Comparison of ENCODE assay signal across 21 cellular contexts in the genomic region with DNA sequence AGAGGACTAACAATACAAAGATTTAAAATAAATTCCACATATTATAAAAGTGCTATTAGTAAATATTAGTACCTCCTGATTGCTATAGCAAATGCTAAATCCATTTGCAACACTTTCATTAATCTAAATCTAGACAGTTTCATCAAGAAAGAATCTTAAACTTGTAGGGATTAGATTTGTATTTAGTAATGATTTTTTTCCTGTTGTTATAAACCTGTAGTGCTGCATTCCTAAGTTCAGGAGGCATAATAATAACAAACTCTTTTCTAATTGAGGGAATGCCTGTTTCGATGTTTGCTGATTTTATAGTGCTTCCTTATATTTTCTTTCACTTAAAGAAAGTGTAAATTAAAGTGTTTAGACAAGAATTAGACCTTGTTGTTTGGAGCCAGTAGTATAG.
DNase-seq lines count a peak whose midpoint lies in the region; ATAC-seq and TF ChIP-seq lines count a peak whose summit lies in the region.
"Had no signal": no experiment of that assay in that cellular context is flagged by ENCODE, and none has a peak within 500 bp of the region (broad histone marks: within the 10 kb centered on the region; RNA-seq: fewer than 3 reads in every experiment).

No MANE protein-coding gene starts in this region.

- no peak overlapping the region for H3K4me3 ChIP-seq in body of pancreas
- no peak overlapping the region for H3K4me3 ChIP-seq in thyroid gland (replicated peaks in 1 of 3)
- H3K4me3 ChIP-seq in CD8-positive, alpha-beta memory T cell (ENCODE audit: low read length), result no peak overlapping the region
- no peak overlapping the region for H3K4me3 ChIP-seq in upper lobe of left lung
- H3K4me3 ChIP-seq: GM23248, K562 had no signal

- TF ChIP-seq CTCF in body of pancreas (IDR thresholded peaks at IDR 0.05) (no peak), thyroid gland (IDR thresholded peaks at IDR 0.05) (no peak), upper lobe of left lung (IDR thresholded peaks at IDR 0.05) (no peak)

- no peaks in the 10 kb centered on the region for H3K36me3 ChIP-seq in body of pancreas (replicated peaks in 1 of 2; ENCODE audit: insufficient read depth in 1 of 2, low read depth in 2 of 2)
- no peaks in the 10 kb centered on the region for H3K36me3 ChIP-seq in thyroid gland
- no peaks in the 10 kb centered on the region for H3K36me3 ChIP-seq in CD8-positive, alpha-beta memory T cell (ENCODE audit: insufficient read depth, low read length)
- H3K36me3 ChIP-seq in upper lobe of left lung, result no peaks in the 10 kb centered on the region

- H3K9me3 ChIP-seq in body of pancreas, result no peaks in the 10 kb centered on the region
- no peaks in the 10 kb centered on the region for H3K9me3 ChIP-seq in thyroid gland
- H3K9me3 ChIP-seq in CD8-positive, alpha-beta memory T cell (ENCODE audit: low read length), result no peaks in the 10 kb centered on the region
- no peaks in the 10 kb centered on the region for H3K9me3 ChIP-seq in upper lobe of left lung

- CTCF ChIA-PET in CD8-positive, alpha-beta memory T cell (lab: Charles Lee), result no interaction called here

- TF ChIP-seq POLR2A in body of pancreas (IDR thresholded peaks at IDR 0.05) (no peak), thyroid gland (IDR thresholded peaks at IDR 0.05) (no peak), upper lobe of left lung (IDR thresholded peaks at IDR 0.05) (no peak)

- no peak overlapping the region for H3K4me3 Mint-ChIP-seq in CD8-positive, alpha-beta memory T cell

- H3K27me3 Mint-ChIP-seq in CD8-positive, alpha-beta memory T cell, result peaks cover 0 to 1% of the 10 kb centered on the region in 2 donors

- TF ChIP-seq EP300 in upper lobe of left lung (IDR thresholded peaks at IDR 0.05), result no peak

- H3K4me1 Mint-ChIP-seq in CD8-positive, alpha-beta memory T cell, result no peaks in the 10 kb centered on the region

- 55 to 68% methylated on average over 1 of the region's 1 CpG for WGBS in body of pancreas, 2 donors
- 25 to 50% methylated on average over 1 of the region's 1 CpG for WGBS in thyroid gland, 2 donors
- WGBS in upper lobe of left lung, 2 donors, result 68 to 73% methylated on average over 1 of the region's 1 CpG

- intact Hi-C loops in body of pancreas (cut with DNase I) (no loop called here), thyroid gland (cut with DNase I) (no loop called here)

- peak; percentile 2 for DNase-seq in SIG-M5 treated with dmso at 0.1 percent for 504 hours (lab: John Stamatoyannopoulos, UW; ENCODE audit: unreplicated experiment)
- DNase-seq in SIG-M5 (lab: John Stamatoyannopoulos, UW), result no peak
- DNase-seq in body of pancreas, result no peak
- peak; percentile 15 for DNase-seq in left kidney (ENCODE audit: low read depth, low spot score)
- no peak for DNase-seq in thyroid gland
- DNase-seq in D341Med (ENCODE audit: low spot score), result no peak
- no peak for DNase-seq in CD8-positive, alpha-beta memory T cell
- DNase-seq in upper lobe of left lung, result no peak
- DNase-seq: AML-193; DMS153; GF-D8; GM23248; HCEC 1CT; NCI-H1092 treated with DMSO at 0.1 percent for 48 hours; NCI-H146; NCI-H2081 treated with DMSO at 0.1 percent for 48 hours; NCI-H446 treated with DMSO at 0.1 percent for 48 hours; NK-92 treated with Interleukin-12 subunit alpha and Interleukin-12 subunit beta, amount 100 ng/mL, for 24 hours; SHP77 treated with DMSO at 0.1 percent for 48 hours had no signal

- ATAC-seq in body of pancreas (peak; percentile 60), upper lobe of left lung (ENCODE audit: low FRiP score in 2 of 2) (no peak)
- ATAC-seq: K562 had no signal

- POLR2A ChIA-PET in CD8-positive, alpha-beta memory T cell (lab: Charles Lee), result no interaction called here

- no peaks in the 10 kb centered on the region for H3K36me3 Mint-ChIP-seq in CD8-positive, alpha-beta memory T cell

- H3K9me3 Mint-ChIP-seq in CD8-positive, alpha-beta memory T cell, result peaks cover 3 to 14% (median 6%) of the 10 kb centered on the region in 5 donors

- no peaks in the 10 kb centered on the region for H3K27me3 ChIP-seq in body of pancreas
- H3K27me3 ChIP-seq in thyroid gland, result no peaks in the 10 kb centered on the region
- H3K27me3 ChIP-seq in CD8-positive, alpha-beta memory T cell (ENCODE audit: insufficient read depth, low read length, poor library complexity, severe bottlenecking), result no peaks in the 10 kb centered on the region
- no peaks in the 10 kb centered on the region for H3K27me3 ChIP-seq in upper lobe of left lung

- H3K27ac Mint-ChIP-seq in CD8-positive, alpha-beta memory T cell, result no peak overlapping the region

- H3K27ac ChIP-seq in body of pancreas, result no peak overlapping the region
- peak overlapping the region; percentile 63 to 85 (median 82) for H3K27ac ChIP-seq in thyroid gland
- no peak overlapping the region for H3K27ac ChIP-seq in CD8-positive, alpha-beta memory T cell (ENCODE audit: low read depth, low read length)
- H3K27ac ChIP-seq in upper lobe of left lung, result no peak overlapping the region
- H3K27ac ChIP-seq: 22Rv1, GM23248 had no signal

- H3K4me1 ChIP-seq in body of pancreas, result no peaks in the 10 kb centered on the region
- H3K4me1 ChIP-seq in thyroid gland, result no peaks in the 10 kb centered on the region
- no peaks in the 10 kb centered on the region for H3K4me1 ChIP-seq in CD8-positive, alpha-beta memory T cell (ENCODE audit: insufficient read depth, low read length)
- no peaks in the 10 kb centered on the region for H3K4me1 ChIP-seq in upper lobe of left lung

Comparison
In these comparisons a context has a peak if more than half of its experiments do, and no peak if none do; other contexts are left out.
1. DNase-seq: peak in SIG-M5 treated with dmso at 0.1 percent for 504 hours (single experiment) and left kidney (single experiment); none in SIG-M5 (single experiment), body of pancreas (0 of 4), thyroid gland (0 of 2), D341Med (single experiment), CD8-positive, alpha-beta memory T cell (0 of 5) and upper lobe of left lung (0 of 2).
2. H3K27ac ChIP-seq: peak in thyroid gland (3 of 3); none in body of pancreas (0 of 4), CD8-positive, alpha-beta memory T cell (single experiment) and upper lobe of left lung (0 of 4).